In the genomic region with DNA sequence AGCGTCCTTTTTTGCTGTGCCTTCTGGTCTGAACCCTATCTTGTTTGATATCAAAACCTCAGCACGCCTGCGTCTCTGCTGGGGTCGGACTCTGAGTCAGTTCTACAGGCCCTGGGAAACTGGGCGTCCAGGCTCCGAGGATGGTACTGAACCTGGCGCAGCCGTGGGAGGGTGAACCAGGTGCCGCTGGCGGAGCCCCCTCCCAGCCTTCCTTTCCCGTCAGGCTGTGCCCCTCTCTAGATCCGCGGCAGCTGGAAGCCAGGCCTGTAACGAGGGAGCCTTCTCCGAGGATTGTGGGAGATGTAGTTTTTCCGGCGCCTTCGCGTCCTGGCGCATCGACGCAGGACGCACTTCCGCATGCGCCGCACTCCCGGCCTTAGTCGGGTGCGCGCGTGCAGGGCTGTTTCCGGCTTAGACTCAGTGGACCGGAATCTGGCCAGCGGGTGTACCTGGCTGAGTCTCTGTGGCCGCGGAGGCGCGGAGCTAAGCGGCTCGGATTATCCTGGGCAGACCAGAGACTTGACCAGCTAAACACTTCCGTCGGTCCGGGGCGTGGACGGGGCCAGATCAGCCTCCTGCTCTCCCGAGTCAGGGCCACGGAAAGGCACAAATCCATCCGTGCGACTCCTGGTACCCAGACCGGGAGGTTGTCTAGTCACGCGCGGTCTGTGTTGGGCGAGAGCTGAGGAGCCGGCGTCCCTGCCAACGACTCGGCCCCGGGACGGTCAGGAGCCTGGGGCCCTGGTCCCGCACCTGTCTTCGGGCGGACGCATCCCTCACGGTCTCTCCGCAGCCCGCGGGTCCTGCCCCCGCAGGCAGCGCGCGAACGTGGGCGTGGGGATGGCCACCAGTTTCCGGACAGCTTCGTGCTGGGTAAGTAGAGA, we compare ENCODE assay signal across 8 cellular contexts. TPM values are rescaled to one million over a fixed set of nuclear protein-coding genes. Genes with fewer than 3 reads are reported as not detected.
DNase-seq lines count a peak whose midpoint lies in the region; ATAC-seq and TF ChIP-seq lines count a peak whose summit lies in the region.

A gene with protein sequence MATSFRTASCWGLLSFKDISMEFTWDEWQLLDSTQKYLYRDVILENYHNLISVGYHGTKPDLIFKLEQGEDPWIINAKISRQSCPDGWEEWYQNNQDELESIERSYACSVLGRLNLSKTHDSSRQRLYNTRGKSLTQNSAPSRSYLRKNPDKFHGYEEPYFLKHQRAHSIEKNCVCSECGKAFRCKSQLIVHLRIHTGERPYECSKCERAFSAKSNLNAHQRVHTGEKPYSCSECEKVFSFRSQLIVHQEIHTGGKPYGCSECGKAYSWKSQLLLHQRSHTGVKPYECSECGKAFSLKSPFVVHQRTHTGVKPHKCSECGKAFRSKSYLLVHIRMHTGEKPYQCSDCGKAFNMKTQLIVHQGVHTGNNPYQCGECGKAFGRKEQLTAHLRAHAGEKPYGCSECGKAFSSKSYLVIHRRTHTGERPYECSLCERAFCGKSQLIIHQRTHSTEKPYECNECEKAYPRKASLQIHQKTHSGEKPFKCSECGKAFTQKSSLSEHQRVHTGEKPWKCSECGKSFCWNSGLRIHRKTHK (plus strand): TSS at position 367 of the 884 bp plus-strand sequence. CDS start 474 bp downstream, at position 841.

- peaks cover 19% of the 10 kb centered on the region for H3K4me1 Mint-ChIP-seq in activated naive CD8-positive, alpha-beta T cell treated with anti-CD3 and anti-CD28 coated beads, Interleukin-2, amount 10 ng/mL, durations not matched to agents 7 days and 5 days

- peak within 1 kb of the TSS; percentile 94 for H3K27ac Mint-ChIP-seq in activated naive CD8-positive, alpha-beta T cell treated with anti-CD3 and anti-CD28 coated beads, Interleukin-2, amount 10 ng/mL, durations not matched to agents 7 days and 5 days

- peak within 1 kb of the TSS; percentile 88 for H3K4me3 Mint-ChIP-seq in activated naive CD8-positive, alpha-beta T cell treated with anti-CD3 and anti-CD28 coated beads, Interleukin-2, amount 10 ng/mL, durations not matched to agents 7 days and 5 days

- intact Hi-C loops in Right ventricle myocardium inferior (cut with DNase I) (loop anchor here (1.0 to 2.0 kb wide), 4 partner anchors 30 to 195 kb away; a partner anchor contains a TSS), ovary (cut with DNase I) (no loop called here), thyroid gland (cut with DNase I) (loop anchor here (5.0 kb wide), 1 partner anchor 91 kb away; no protein-coding TSS in a partner anchor)

- H3K9me3 Mint-ChIP-seq in activated naive CD8-positive, alpha-beta T cell treated with anti-CD3 and anti-CD28 coated beads, Interleukin-2, amount 10 ng/mL, durations not matched to agents 7 days and 5 days = peaks cover 27% of the 10 kb centered on the region

- H3F3A ChIP-seq in SU-DHL-6 (ENCODE audit: insufficient read depth) = no peaks in the 10 kb centered on the region

- H4K20me1 ChIP-seq in SU-DHL-6 (ENCODE audit: low read depth, low read length) = no peaks in the 10 kb centered on the region

- H3K4me2 ChIP-seq in SU-DHL-6 (ENCODE audit: low read depth, low read length, poor library complexity, severe bottlenecking) = peak within 1 kb of the TSS; percentile 84

- no peaks in the 10 kb centered on the region for H3K27me3 Mint-ChIP-seq in activated naive CD8-positive, alpha-beta T cell treated with anti-CD3 and anti-CD28 coated beads, Interleukin-2, amount 10 ng/mL, durations not matched to agents 7 days and 5 days

- POLR2A ChIA-PET in activated naive CD8-positive, alpha-beta T cell treated with anti-CD3 and anti-CD28 coated beads, Interleukin-2, amount 10 ng/mL, durations not matched to agents 7 days and 5 days (lab: Charles Lee) = interaction anchor here (0.8 to 3.0 kb wide), 14 partner anchors 12 to 195 kb away, joined by 3 to 23 read pairs (median 4); a partner anchor contains a TSS

- 0% methylated on average over 55 to 76 of the region's 76 CpGs for WGBS in ovary, 3 donors
- 2 to 3% methylated on average over 26 to 28 of the region's 76 CpGs for WGBS in thyroid gland, 2 donors

- no peak for TF ChIP-seq EP300 in ovary (IDR thresholded peaks at IDR 0.05)

- no peaks in the 10 kb centered on the region for H3K9me2 ChIP-seq in SU-DHL-6 (replicated peaks; ENCODE audit: insufficient read depth, low read length)

- H3K27me3 ChIP-seq in SU-DHL-6 (ENCODE audit: low read length) = no peaks in the 10 kb centered on the region
- no peaks in the 10 kb centered on the region for H3K27me3 ChIP-seq in ovary
- no peaks in the 10 kb centered on the region for H3K27me3 ChIP-seq in thyroid gland

- H2AFZ ChIP-seq in SU-DHL-6 (ENCODE audit: low read depth, low read length, severe bottlenecking) = peak within 1 kb of the TSS; percentile 99

- H3K9ac ChIP-seq in SU-DHL-6 (ENCODE audit: low read length) = peak within 1 kb of the TSS; percentile 72

- H3K4me1 ChIP-seq in ovary (ENCODE audit: insufficient read depth) (no peaks in the 10 kb centered on the region), thyroid gland (peaks cover 9 to 17% of the 10 kb centered on the region in 2 donors)

- peaks cover 25% of the 10 kb centered on the region for H3K9me3 ChIP-seq in SU-DHL-6 (ENCODE audit: insufficient read depth, low read length)
- peaks cover 0 to 6% of the 10 kb centered on the region in 2 donors for H3K9me3 ChIP-seq in ovary
- H3K9me3 ChIP-seq in thyroid gland = no peaks in the 10 kb centered on the region

- H3K27ac ChIP-seq in SU-DHL-6 (ENCODE audit: low read depth, low read length) (no peak within 1 kb of the TSS), ovary (peak within 1 kb of the TSS in 1 of 2 donors; percentile 84), thyroid gland (peak within 1 kb of the TSS; percentile 71 to 77 (median 73))

- no peak for TF ChIP-seq CTCF in SU-DHL-6 (IDR thresholded peaks at IDR 0.05; ENCODE audit: insufficient read depth, low read length, poor library complexity, severe bottlenecking)
- TF ChIP-seq CTCF in ovary (IDR thresholded peaks at IDR 0.05) = no peak
- TF ChIP-seq CTCF in thyroid gland (IDR thresholded peaks at IDR 0.05) = no peak

- DNase-seq in NCI-H128 (lab: John Stamatoyannopoulos, UW; ENCODE audit: unreplicated experiment) (peak; percentile 81), Right ventricle myocardium inferior (ENCODE audit: missing footprints) (peak; percentile 96), ovary (peak; percentile 86 to 91 (median 88)), thyroid gland (peak; percentile 91 to 92)
- peak; percentile 86 for DNase-seq in activated naive CD8-positive, alpha-beta T cell treated with anti-CD3 and anti-CD28 coated beads, Interleukin-2, amount 10 ng/mL, durations not matched to agents 7 days and 5 days

- TF ChIP-seq POLR2A in GM10847 (IDR thresholded peaks at IDR 0.05; ENCODE audit: extremely low read depth, insufficient read length) (peak; percentile 81), ovary (IDR thresholded peaks at IDR 0.05) (peak; percentile 30), thyroid gland (IDR thresholded peaks at IDR 0.05) (peak in 1 of 2 donors; percentile 71)

- ATAC-seq in HG02678 (IDR thresholded peaks at IDR 0.05; ENCODE audit: unreplicated experiment) (peak; percentile 97), Right ventricle myocardium inferior (peak; percentile 99)
- ATAC-seq in activated naive CD8-positive, alpha-beta T cell treated with anti-CD3 and anti-CD28 coated beads, Interleukin-2, amount 10 ng/mL, durations not matched to agents 7 days and 5 days (ENCODE audit: low read depth) = peak; percentile 94

- peaks cover 33% of the 10 kb centered on the region for H3K79me2 ChIP-seq in SU-DHL-6 (ENCODE audit: insufficient read depth, low read length)

- H3K36me3 ChIP-seq in SU-DHL-6 (ENCODE audit: low read length) = peaks cover 17% of the 10 kb centered on the region
- H3K36me3 ChIP-seq in ovary = no peaks in the 10 kb centered on the region
- no peaks in the 10 kb centered on the region for H3K36me3 ChIP-seq in thyroid gland

- H3K36me3 Mint-ChIP-seq in activated naive CD8-positive, alpha-beta T cell treated with anti-CD3 and anti-CD28 coated beads, Interleukin-2, amount 10 ng/mL, durations not matched to agents 7 days and 5 days = peaks cover 47% of the 10 kb centered on the region

- H3K4me3 ChIP-seq in SU-DHL-6 (ENCODE audit: insufficient read depth, low read length, poor library complexity, severe bottlenecking) (peak within 1 kb of the TSS; percentile 82), ovary (peak within 1 kb of the TSS; percentile 74), thyroid gland (replicated peaks in 1 of 3) (peak within 1 kb of the TSS; percentile 64 to 94 (median 91))

RNA-seq across cellular contexts. Expression of the gene that starts here (rescaled TPM):
- total RNA-seq in activated naive CD8-positive, alpha-beta T cell treated with anti-CD3 and anti-CD28 coated beads, Interleukin-2, amount 10 ng/mL, durations not matched to agents 7 days and 5 days = 10 to 100 TPM; 22.5 to 25.5 TPM
- total RNA-seq in Right ventricle myocardium inferior (4.4 TPM), ovary (10 to 100 TPM; 10.8 to 18.9 (median 14.1) TPM), thyroid gland (10 to 100 TPM; 10.3 to 25.4 (median 16.4) TPM)
- 1 to 10 TPM; 3.2 to 6.3 TPM for polyA plus RNA-seq in ovary

Comparison
In these comparisons a context has a peak if more than half of its experiments do, and no peak if none do; other contexts are left out.
1. intact Hi-C loops: an anchor here in Right ventricle myocardium inferior (1.0 to 2.0 kb wide) and thyroid gland (5.0 kb wide); none called in ovary.